In genomic region chr17:12037970-12038369, GRCh38 we compare ENCODE assay signal across 23 cellular contexts. TPM values are rescaled to one million over a fixed set of nuclear protein-coding genes. Genes with fewer than 3 reads are reported as not detected.
DNase-seq lines count a peak whose midpoint lies in the region; ATAC-seq, FAIRE-seq and TF ChIP-seq lines count a peak whose summit lies in the region.
"Had no signal": no experiment of that assay in that cellular context is flagged by ENCODE, and none has a peak within 500 bp of the region (broad histone marks: within the 10 kb centered on the region; RNA-seq: fewer than 3 reads in every experiment).

No MANE protein-coding gene starts in this region.

- H3K4me1 Mint-ChIP-seq in activated naive CD4-positive, alpha-beta T cell treated with anti-CD3 and anti-CD28 coated beads, Interleukin-2, amount 50 U/mL, for 24 hours: peaks cover 76% of the 10 kb centered on the region
- peaks cover 41% of the 10 kb centered on the region for H3K4me1 Mint-ChIP-seq in activated naive CD4-positive, alpha-beta T cell treated with anti-CD3 and anti-CD28 coated beads for 36 hours (ENCODE audit: low read depth)
- H3K4me1 Mint-ChIP-seq in activated T-helper 2 cell treated with anti-CD3 and anti-CD28 coated beads, Interferon-gamma antibody, Interleukin-2, Interleukin-4, amounts not matched to agents 10 μg/mL and 5 μg/mL and 100 μg/mL, durations not matched to agents 14 hours and 24 hours and 36 hours (ENCODE audit: low read depth): peaks cover 10% of the 10 kb centered on the region
- H3K4me1 Mint-ChIP-seq: CD14-positive monocyte had no signal

- H3K4me3 ChIP-seq in HEK293 (ENCODE audit: low read depth, low read length): no peak overlapping the region
- H3K4me3 ChIP-seq in endocrine pancreas (ENCODE audit: control insufficient read depth, insufficient read depth, low read length): peak overlapping the region; percentile 11
- H3K4me3 ChIP-seq in pancreas: no peak overlapping the region
- H3K4me3 ChIP-seq: A549; BLaER1 treated with 17β-estradiol and CSF1 and Interleukin-3, amounts not matched to agents 10 nM and 100 nM; GM23338; HAP-1 had no signal

- H3K27me3 ChIP-seq in endocrine pancreas (ENCODE audit: control insufficient read depth, insufficient read depth, low read length) (no peaks in the 10 kb centered on the region), pancreas (no peaks in the 10 kb centered on the region)
- H3K27me3 ChIP-seq: BE2C; BLaER1 treated with 17β-estradiol and CSF1 and Interleukin-3, amounts not matched to agents 10 nM and 100 nM had no signal

- H3K27ac Mint-ChIP-seq in activated naive CD4-positive, alpha-beta T cell treated with anti-CD3 and anti-CD28 coated beads, Interleukin-2, amount 50 U/mL, for 24 hours: peak overlapping the region; percentile 17
- H3K27ac Mint-ChIP-seq in activated naive CD4-positive, alpha-beta T cell treated with anti-CD3 and anti-CD28 coated beads for 36 hours: no peak overlapping the region
- no peak overlapping the region for H3K27ac Mint-ChIP-seq in activated T-helper 2 cell treated with anti-CD3 and anti-CD28 coated beads, Interferon-gamma antibody, Interleukin-2, Interleukin-4, amounts not matched to agents 10 μg/mL and 5 μg/mL and 100 μg/mL, durations not matched to agents 14 hours and 24 hours and 36 hours
- H3K27ac Mint-ChIP-seq: CD14-positive monocyte; CD4-positive, alpha-beta T cell; CD8-positive, alpha-beta memory T cell; GM23338 had no signal

- H3K9me3 ChIP-seq in HEK293 (ENCODE audit: control insufficient read depth, insufficient read depth, low read depth, low read length) (no peaks in the 10 kb centered on the region), endocrine pancreas (ENCODE audit: control insufficient read depth, low read length) (no peaks in the 10 kb centered on the region), pancreas (no peaks in the 10 kb centered on the region)
- H3K9me3 ChIP-seq: A549, BE2C, HAP-1 had no signal

- H3K9me3 Mint-ChIP-seq in activated naive CD4-positive, alpha-beta T cell treated with anti-CD3 and anti-CD28 coated beads, Interleukin-2, amount 50 U/mL, for 24 hours: no peaks in the 10 kb centered on the region
- H3K9me3 Mint-ChIP-seq in activated naive CD4-positive, alpha-beta T cell treated with anti-CD3 and anti-CD28 coated beads for 36 hours: peaks cover 1% of the 10 kb centered on the region
- H3K9me3 Mint-ChIP-seq in activated T-helper 2 cell treated with anti-CD3 and anti-CD28 coated beads, Interferon-gamma antibody, Interleukin-2, Interleukin-4, amounts not matched to agents 10 μg/mL and 5 μg/mL and 100 μg/mL, durations not matched to agents 14 hours and 24 hours and 36 hours: no peaks in the 10 kb centered on the region
- H3K9me3 Mint-ChIP-seq: CD4-positive, alpha-beta T cell; CD8-positive, alpha-beta memory T cell; GM23338 had no signal

- intact Hi-C loops in activated naive CD4-positive, alpha-beta T cell treated with anti-CD3 and anti-CD28 coated beads for 36 hours (cut with micrococcal nuclease): no loop called here
- intact Hi-C loops in activated T-helper 2 cell treated with anti-CD3 and anti-CD28 coated beads, Interferon-gamma antibody, Interleukin-2, Interleukin-4, amounts not matched to agents 10 μg/mL and 5 μg/mL and 100 μg/mL, durations not matched to agents 14 hours and 24 hours and 36 hours (cut with micrococcal nuclease): no loop called here
- intact Hi-C loops in pancreas (cut with DNase I): no loop called here
- intact Hi-C loops in left colon (cut with DNase I, micrococcal nuclease): no loop called here

- H3K4me1 ChIP-seq in HEK293 (ENCODE audit: control insufficient read depth, insufficient read depth, low read length) (peaks cover 45% of the 10 kb centered on the region), endocrine pancreas (ENCODE audit: control insufficient read depth, insufficient read depth, low read length) (peaks cover 34% of the 10 kb centered on the region), pancreas (peaks cover 4 to 21% (median 15%) of the 10 kb centered on the region in 3 donors)
- H3K4me1 ChIP-seq: BE2C had no signal

- TF ChIP-seq CTCF in HEK293 (tag by site-specific recombination; IDR thresholded peaks at IDR 0.05): no peak
- no peak for TF ChIP-seq CTCF in pancreas (IDR thresholded peaks at IDR 0.05)

- CTCF ChIA-PET in activated naive CD4-positive, alpha-beta T cell treated with anti-CD3 and anti-CD28 coated beads for 36 hours (lab: Charles Lee): no interaction called here
- CTCF ChIA-PET in HEK293 (lab: Yijun Ruan, JAX): interaction anchor here (0.6 kb wide), 1 partner anchor 86 kb away, joined by 6 read pairs; no protein-coding TSS in a partner anchor

- no peaks in the 10 kb centered on the region for H3K27me3 Mint-ChIP-seq in activated naive CD4-positive, alpha-beta T cell treated with anti-CD3 and anti-CD28 coated beads, Interleukin-2, amount 50 U/mL, for 24 hours
- H3K27me3 Mint-ChIP-seq in activated naive CD4-positive, alpha-beta T cell treated with anti-CD3 and anti-CD28 coated beads for 36 hours (ENCODE audit: low read depth): no peaks in the 10 kb centered on the region
- H3K27me3 Mint-ChIP-seq in activated T-helper 2 cell treated with anti-CD3 and anti-CD28 coated beads, Interferon-gamma antibody, Interleukin-2, Interleukin-4, amounts not matched to agents 10 μg/mL and 5 μg/mL and 100 μg/mL, durations not matched to agents 14 hours and 24 hours and 36 hours (ENCODE audit: low read depth): no peaks in the 10 kb centered on the region
- H3K27me3 Mint-ChIP-seq: CD4-positive, alpha-beta T cell; CD8-positive, alpha-beta memory T cell had no signal

- H3K27ac ChIP-seq in HEK293 (ENCODE audit: extremely low read depth, low read depth, low read length) (no peak overlapping the region), pancreas (no peak overlapping the region)
- H3K27ac ChIP-seq: A549; BLaER1 treated with 17β-estradiol and CSF1 and Interleukin-3, amounts not matched to agents 10 nM and 100 nM had no signal

- H3K4me3 Mint-ChIP-seq in activated naive CD4-positive, alpha-beta T cell treated with anti-CD3 and anti-CD28 coated beads, Interleukin-2, amount 50 U/mL, for 24 hours: no peak overlapping the region
- H3K4me3 Mint-ChIP-seq in activated naive CD4-positive, alpha-beta T cell treated with anti-CD3 and anti-CD28 coated beads for 36 hours: no peak overlapping the region
- H3K4me3 Mint-ChIP-seq in activated T-helper 2 cell treated with anti-CD3 and anti-CD28 coated beads, Interferon-gamma antibody, Interleukin-2, Interleukin-4, amounts not matched to agents 10 μg/mL and 5 μg/mL and 100 μg/mL, durations not matched to agents 14 hours and 24 hours and 36 hours (ENCODE audit: low read depth): no peak overlapping the region
- H3K4me3 Mint-ChIP-seq: CD14-positive monocyte; CD4-positive, alpha-beta T cell; CD8-positive, alpha-beta memory T cell; GM23338 had no signal

- DNase-seq in activated naive CD4-positive, alpha-beta T cell treated with anti-CD3 and anti-CD28 coated beads for 36 hours: no peak
- no peak for DNase-seq in activated T-helper 2 cell treated with anti-CD3 and anti-CD28 coated beads, Interferon-gamma antibody, Interleukin-2, Interleukin-4, amounts not matched to agents 10 μg/mL and 5 μg/mL and 100 μg/mL, durations not matched to agents 14 hours and 24 hours and 36 hours (ENCODE audit: low spot score)
- DNase-seq in pancreas (no peak), left colon (no peak)
- DNase-seq: 8988T; ACHN; AML-193; BE2C; CD4-positive, alpha-beta T cell; CD8-positive, alpha-beta memory T cell; DMS53; DMS79 treated with DMSO at 0.1 percent for 48 hours; GF-D8 had no signal

- FAIRE-seq in pancreas (lab: Jason Lieb, UNC): no peak
- FAIRE-seq: GM12891, GM18507 had no signal

- ATAC-seq in pancreas (no peak), left colon (no peak)
- ATAC-seq: A549, GM23338 had no signal

- peaks cover 3 to 5% of the 10 kb centered on the region in 2 experiments; a peak in 2 of 3 replicates for H3K36me3 ChIP-seq in HEK293 (ENCODE audit: control insufficient read depth in 2 of 2, insufficient read depth in 1 of 2, low read length in 2 of 2)
- H3K36me3 ChIP-seq in endocrine pancreas (ENCODE audit: control insufficient read depth, insufficient read depth, low read length): no peaks in the 10 kb centered on the region
- no peaks in the 10 kb centered on the region for H3K36me3 ChIP-seq in pancreas
- H3K36me3 ChIP-seq: BE2C had no signal

- no peak overlapping the region for H3K9ac ChIP-seq in endocrine pancreas (ENCODE audit: control insufficient read depth, insufficient read depth, low read length)
- H3K9ac ChIP-seq: BLaER1 treated with 17β-estradiol and CSF1 and Interleukin-3, amounts not matched to agents 10 nM and 100 nM had no signal

- POLR2A ChIA-PET in HEK293 (lab: Yijun Ruan, JAX): interaction anchor here (0.6 to 1.5 kb wide), 2 partner anchors 17 to 41 kb away, joined by 3 to 5 read pairs; partner anchors contain the start of genes MAP2K4 and ZNF18

- H3K36me3 Mint-ChIP-seq in activated naive CD4-positive, alpha-beta T cell treated with anti-CD3 and anti-CD28 coated beads, Interleukin-2, amount 50 U/mL, for 24 hours: peaks cover 9% of the 10 kb centered on the region
- peaks cover 17% of the 10 kb centered on the region for H3K36me3 Mint-ChIP-seq in activated naive CD4-positive, alpha-beta T cell treated with anti-CD3 and anti-CD28 coated beads for 36 hours (ENCODE audit: low read depth)
- H3K36me3 Mint-ChIP-seq in activated T-helper 2 cell treated with anti-CD3 and anti-CD28 coated beads, Interferon-gamma antibody, Interleukin-2, Interleukin-4, amounts not matched to agents 10 μg/mL and 5 μg/mL and 100 μg/mL, durations not matched to agents 14 hours and 24 hours and 36 hours (ENCODE audit: low read depth): peaks cover 10% of the 10 kb centered on the region

- WGBS in pancreas, 2 donors: 23 to 28% methylated on average over 2 of the region's 2 CpGs

TF ChIP-seq in HEK293, 187 proteins besides CTCF, POLR2A, EP300 and RAD21 (continues in another document):
- peak; percentile 75 for TF ChIP-seq OSR2 (tag by site-specific recombination; IDR thresholded peaks at IDR 0.05)

RNA-seq across cellular contexts. Expression of gene MAP2K4, which starts 17.3 kb away (rescaled TPM):
- 10 to 100 TPM; 22.5 to 23.5 TPM for total RNA-seq in activated naive CD4-positive, alpha-beta T cell treated with anti-CD3 and anti-CD28 coated beads for 36 hours
- total RNA-seq in activated T-helper 2 cell treated with anti-CD3 and anti-CD28 coated beads, Interferon-gamma antibody, Interleukin-2, Interleukin-4, amounts not matched to agents 10 μg/mL and 5 μg/mL and 100 μg/mL, durations not matched to agents 14 hours and 24 hours and 36 hours: 32.5 and 32.6 TPM in 2 replicates
- 10 to 100 TPM; 11.5 to 20.4 (median 14.3) TPM for total RNA-seq in pancreas
- polyA plus RNA-seq in pancreas: 10 to 100 TPM in 1 of 2 donors, 1 to 10 TPM in 1; 4.9 to 10.7 TPM
- 10 to 100 TPM; 35.1 to 41.6 TPM for total RNA-seq in left colon

RNA-seq across cellular contexts. Expression of gene ZNF18, which starts 40.7 kb away (rescaled TPM):
- total RNA-seq in activated naive CD4-positive, alpha-beta T cell treated with anti-CD3 and anti-CD28 coated beads for 36 hours: 1 to 10 TPM; 8.1 to 8.2 TPM
- total RNA-seq in activated T-helper 2 cell treated with anti-CD3 and anti-CD28 coated beads, Interferon-gamma antibody, Interleukin-2, Interleukin-4, amounts not matched to agents 10 μg/mL and 5 μg/mL and 100 μg/mL, durations not matched to agents 14 hours and 24 hours and 36 hours: 6.1 and 6.8 TPM in 2 replicates
- total RNA-seq in pancreas (1 to 10 TPM; 2.1 to 4.2 (median 3.0) TPM), left colon (1 to 10 TPM; 5.7 to 8.3 TPM)
- 1 to 10 TPM; 5.6 to 7.0 TPM for polyA plus RNA-seq in pancreas
